Comparison of ENCODE assay signal across 8 cellular contexts in the genomic region with DNA sequence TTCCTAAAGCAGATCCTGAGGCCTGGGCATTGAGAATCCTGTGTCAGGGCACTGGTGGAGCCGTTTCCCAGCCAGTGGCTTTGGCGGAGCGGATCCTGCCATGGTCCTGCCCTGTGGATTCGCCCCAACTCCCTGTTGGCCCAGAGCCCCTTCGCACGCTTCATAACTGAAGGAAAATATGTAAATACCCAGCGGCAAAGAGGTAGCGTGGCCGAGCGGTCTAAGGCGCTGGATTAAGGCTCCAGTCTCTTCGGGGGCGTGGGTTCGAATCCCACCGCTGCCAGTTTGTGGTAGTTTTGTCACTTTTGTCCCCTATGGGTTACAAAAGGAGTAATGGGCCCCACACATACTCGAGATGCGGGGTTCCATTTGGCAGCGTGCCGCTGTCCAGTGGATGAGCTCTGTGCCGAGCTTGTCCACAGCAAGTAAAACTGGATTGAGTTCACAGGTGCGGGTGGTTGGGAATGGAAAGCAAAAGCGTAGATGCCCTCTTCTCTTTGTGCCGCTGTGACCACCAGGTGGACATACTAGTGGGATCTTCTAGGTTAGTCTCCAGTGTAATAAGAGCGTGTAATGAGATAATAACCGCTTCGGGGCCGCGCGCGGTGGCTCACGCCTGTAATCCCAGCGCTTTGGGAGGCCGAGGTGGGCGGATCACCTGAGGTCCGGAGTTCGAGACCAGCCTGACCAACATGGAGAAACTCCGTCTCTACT. TPM values are rescaled to one million over a fixed set of nuclear protein-coding genes. Genes with fewer than 3 reads are reported as not detected.
DNase-seq lines count a peak whose midpoint lies in the region; ATAC-seq and TF ChIP-seq lines count a peak whose summit lies in the region.

No MANE protein-coding gene starts in this region.

- DNase-seq in activated CD4-positive, CD25-positive, alpha-beta regulatory T cell treated with anti-CD3 and anti-CD28 coated beads, Interleukin-2, amount 50 U/mL, for 72 hours, result peak; percentile 73
- DNase-seq in activated CD4-positive, CD25-positive, alpha-beta regulatory T cell (lab: John Stamatoyannopoulos, UW), result no peak
- peak; percentile 86 for DNase-seq in activated CD8-positive, alpha-beta T cell treated with anti-CD3 and anti-CD28 coated beads for 36 hours
- DNase-seq in fibroblast of peridontal ligament (ENCODE audit: extremely low read depth), result peak; percentile 85
- peak; percentile 84 for DNase-seq in neural progenitor cell (ENCODE audit: low spot score)
- no peak for DNase-seq in vagina (ENCODE audit: extremely low spot score in 2 of 2)
- no peak for DNase-seq in NCI-H1930 (lab: John Stamatoyannopoulos, UW)

- peak overlapping the region; percentile 97 for H3K4me2 ChIP-seq in neural progenitor cell

- peak overlapping the region; percentile 97 for H3K27ac Mint-ChIP-seq in activated CD8-positive, alpha-beta T cell treated with anti-CD3 and anti-CD28 coated beads for 36 hours
- H3K27ac Mint-ChIP-seq in neural progenitor cell, result peak overlapping the region; percentile 100

- H3K27me3 ChIP-seq in neural progenitor cell (peaks cover 31% of the 10 kb centered on the region), vagina (no peaks in the 10 kb centered on the region)

- TF ChIP-seq POLR2A in vagina (IDR thresholded peaks at IDR 0.05), result no peak

- H3K9ac ChIP-seq in neural progenitor cell, result no peak overlapping the region

- no peak for ATAC-seq in activated CD8-positive, alpha-beta T cell treated with anti-CD3 and anti-CD28 coated beads for 36 hours
- ATAC-seq in HG02938 (IDR thresholded peaks at IDR 0.05; ENCODE audit: unreplicated experiment), result no peak

- H3K27me3 Mint-ChIP-seq in activated CD8-positive, alpha-beta T cell treated with anti-CD3 and anti-CD28 coated beads for 36 hours, result peaks cover 4% of the 10 kb centered on the region
- peaks cover 49% of the 10 kb centered on the region for H3K27me3 Mint-ChIP-seq in neural progenitor cell (ENCODE audit: insufficient read depth, low read depth)

- H3K36me3 ChIP-seq in neural progenitor cell (no peaks in the 10 kb centered on the region), vagina (no peaks in the 10 kb centered on the region)

- H3K4me3 ChIP-seq in neural progenitor cell (peak overlapping the region; percentile 88), vagina (peak overlapping the region; percentile 83 to 86)

- H3K27ac ChIP-seq in neural progenitor cell (no peak overlapping the region), vagina (peak overlapping the region; percentile 93)

- peak overlapping the region; percentile 91 for H3K4me3 Mint-ChIP-seq in activated CD8-positive, alpha-beta T cell treated with anti-CD3 and anti-CD28 coated beads for 36 hours
- peak overlapping the region; percentile 99 for H3K4me3 Mint-ChIP-seq in neural progenitor cell

- peak overlapping the region; percentile 40 for H2AFZ ChIP-seq in neural progenitor cell (replicated peaks)

- H4K20me1 ChIP-seq in neural progenitor cell (ENCODE audit: low read depth), result peaks cover 25% of the 10 kb centered on the region

- H3K9me3 Mint-ChIP-seq in activated CD8-positive, alpha-beta T cell treated with anti-CD3 and anti-CD28 coated beads for 36 hours, result no peaks in the 10 kb centered on the region
- H3K9me3 Mint-ChIP-seq in neural progenitor cell, result peaks cover 24% of the 10 kb centered on the region

- peaks cover 6% of the 10 kb centered on the region for H3K36me3 Mint-ChIP-seq in activated CD8-positive, alpha-beta T cell treated with anti-CD3 and anti-CD28 coated beads for 36 hours (ENCODE audit: low read depth)
- H3K36me3 Mint-ChIP-seq in neural progenitor cell, result peaks cover 8% of the 10 kb centered on the region

- intact Hi-C loops in activated CD8-positive, alpha-beta T cell treated with anti-CD3 and anti-CD28 coated beads for 36 hours (cut with micrococcal nuclease), result loop anchor here (2.0 kb wide), 1 partner anchor 35 kb away; a partner anchor contains a TSS
- intact Hi-C loops in vagina (cut with DNase I), result loop anchor here (10.0 kb wide), 1 partner anchor 323 kb away; a partner anchor contains a TSS

- H3K9me3 ChIP-seq in neural progenitor cell (ENCODE audit: low read depth), result no peaks in the 10 kb centered on the region
- H3K9me3 ChIP-seq in vagina, result no peaks in the 10 kb centered on the region

- TF ChIP-seq CTCF in activated CD8-positive, alpha-beta T cell treated with anti-CD3 and anti-CD28 coated beads for 36 hours (IDR thresholded peaks at IDR 0.05), result no peak
- TF ChIP-seq CTCF in neural progenitor cell (IDR thresholded peaks at IDR 0.05) (peak; percentile 50), vagina (IDR thresholded peaks at IDR 0.05) (peak in 1 of 3 experiments; percentile 15)

- CTCF ChIA-PET in activated CD8-positive, alpha-beta T cell treated with anti-CD3 and anti-CD28 coated beads for 36 hours (lab: Charles Lee), result interaction anchor here (1.0 to 7.8 kb wide), 2 partner anchors 17 to 19 kb away, joined by 3 to 80 read pairs; a partner anchor contains a TSS

- peaks cover 26% of the 10 kb centered on the region for H3K4me1 Mint-ChIP-seq in activated CD8-positive, alpha-beta T cell treated with anti-CD3 and anti-CD28 coated beads for 36 hours (ENCODE audit: low read depth)
- peaks cover 31% of the 10 kb centered on the region for H3K4me1 Mint-ChIP-seq in neural progenitor cell

- peaks cover 2% of the 10 kb centered on the region for H3K4me1 ChIP-seq in neural progenitor cell
- H3K4me1 ChIP-seq in vagina, result peaks cover 35% of the 10 kb centered on the region

- POLR2A ChIA-PET in activated CD8-positive, alpha-beta T cell treated with anti-CD3 and anti-CD28 coated beads for 36 hours (lab: Charles Lee), result interaction anchor here (0.8 to 9.3 kb wide), 8 partner anchors 15 to 351 kb away, joined by 3 to 159 read pairs (median 10); a partner anchor contains a TSS

- H3K79me2 ChIP-seq in neural progenitor cell (ENCODE audit: low read depth), result no peaks in the 10 kb centered on the region

- H3F3A ChIP-seq in neural progenitor cell (ENCODE audit: low read depth), result peaks cover 27% of the 10 kb centered on the region

RNA-seq across cellular contexts. Expression of a gene that starts 17.3 kb away (rescaled TPM):
- total RNA-seq in activated CD8-positive, alpha-beta T cell treated with anti-CD3 and anti-CD28 coated beads for 36 hours, result 1 to 10 TPM; 1.1 to 3.0 TPM
- total RNA-seq in neural progenitor cell (ENCODE audit: low replicate concordance) (not detected in 2 replicates), vagina (21.6 TPM)

RNA-seq across cellular contexts. Expression of a gene that starts 35.4 kb away (rescaled TPM):
- 10 to 100 TPM; 30.6 to 31.5 TPM for total RNA-seq in activated CD8-positive, alpha-beta T cell treated with anti-CD3 and anti-CD28 coated beads for 36 hours
- total RNA-seq in neural progenitor cell (ENCODE audit: low replicate concordance) (8.1 and 24.2 TPM in 2 replicates), vagina (7.9 TPM)

RNA-seq across cellular contexts. Expression of a gene that starts 40.3 kb away (rescaled TPM):
- not detected for total RNA-seq in activated CD8-positive, alpha-beta T cell treated with anti-CD3 and anti-CD28 coated beads for 36 hours
- total RNA-seq in neural progenitor cell (ENCODE audit: low replicate concordance) (not detected in 2 replicates), vagina (not detected)

RNA-seq across cellular contexts. Expression of a gene that starts 56.0 kb away (rescaled TPM):
- 1,000 to 10,000 TPM; 2,759 to 2,801 TPM for total RNA-seq in activated CD8-positive, alpha-beta T cell treated with anti-CD3 and anti-CD28 coated beads for 36 hours
- 2,816 and 3,567 TPM in 2 replicates for total RNA-seq in neural progenitor cell (ENCODE audit: low replicate concordance)
- 3,043 TPM for total RNA-seq in vagina

RNA-seq across cellular contexts. Expression of a gene that starts 56.7 kb away (rescaled TPM):
- total RNA-seq in activated CD8-positive, alpha-beta T cell treated with anti-CD3 and anti-CD28 coated beads for 36 hours, result not detected
- not detected in 2 replicates for total RNA-seq in neural progenitor cell (ENCODE audit: low replicate concordance)
- total RNA-seq in vagina, result not detected

Comparison
In these comparisons a context has a peak if more than half of its experiments do, and no peak if none do; other contexts are left out.
1. DNase-seq: peak in activated CD4-positive, CD25-positive, alpha-beta regulatory T cell treated with anti-CD3 and anti-CD28 coated beads, Interleukin-2, amount 50 U/mL, for 72 hours (single experiment), activated CD8-positive, alpha-beta T cell treated with anti-CD3 and anti-CD28 coated beads for 36 hours (single experiment), fibroblast of peridontal ligament (single experiment) and neural progenitor cell (single experiment); none in activated CD4-positive, CD25-positive, alpha-beta regulatory T cell (0 of 4), vagina (0 of 2) and NCI-H1930 (0 of 2).